In the genomic region with DNA sequence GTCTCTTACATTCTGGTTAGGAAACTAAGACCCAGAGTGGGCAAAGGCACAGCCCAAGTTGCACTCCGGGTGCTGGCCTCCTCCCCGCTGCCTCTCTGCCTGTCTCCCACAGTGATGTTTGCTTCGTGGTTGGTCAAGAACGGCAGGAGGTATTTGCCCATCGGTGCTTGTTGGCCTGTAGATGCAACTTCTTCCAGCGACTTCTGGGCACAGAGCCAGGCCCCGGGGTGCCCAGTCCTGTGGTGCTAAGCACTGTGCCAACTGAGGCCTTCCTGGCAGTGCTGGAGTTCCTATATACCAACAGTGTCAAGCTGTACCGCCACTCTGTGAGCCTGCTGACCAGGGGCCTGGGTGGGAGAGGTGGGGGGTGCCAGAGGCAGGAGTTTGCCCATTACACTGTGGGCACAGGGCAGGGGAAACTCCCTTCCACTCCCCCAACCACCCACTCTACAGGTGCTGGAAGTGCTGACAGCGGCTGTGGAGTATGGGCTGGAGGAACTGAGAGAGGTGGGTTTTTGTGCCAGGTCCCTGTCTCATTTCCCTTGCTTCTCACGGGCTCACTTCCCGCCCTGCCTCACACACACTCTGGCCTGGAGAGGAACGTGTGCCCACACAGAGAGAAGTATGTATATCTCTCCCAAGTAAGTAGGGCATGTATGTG, we compare ENCODE assay signal across 7 cellular contexts. TPM values are rescaled to one million over a fixed set of nuclear protein-coding genes. Genes with fewer than 3 reads are reported as not detected.
DNase-seq lines count a peak whose midpoint lies in the region; ATAC-seq and TF ChIP-seq lines count a peak whose summit lies in the region.

No MANE protein-coding gene starts in this region.

- peak overlapping the region; percentile 21; the same call in 1 of the 2 replicates for H2AFZ ChIP-seq in KMS-11 (ENCODE audit: low read depth)

- peak; percentile 54 for DNase-seq in activated T-cell treated with anti-CD3 and anti-CD28 coated beads, Interleukin-2, amount 50 U/mL, for 1 hour
- peak; percentile 86 for DNase-seq in sciatic nerve (ENCODE audit: low spot score)
- DNase-seq in NCI-H187 (lab: John Stamatoyannopoulos, UW), result no peak

- H3K4me1 ChIP-seq in KMS-11 (ENCODE audit: low read depth, poor library complexity, severe bottlenecking) (peaks cover 63% of the 10 kb centered on the region), gastroesophageal sphincter (peaks cover 17 to 96% (median 71%) of the 10 kb centered on the region in 3 donors)

- H3K4me2 ChIP-seq in KMS-11, result peak overlapping the region; percentile 56

- H3K9ac ChIP-seq in KMS-11, result peak overlapping the region; percentile 31; the same call in 1 of the 2 replicates

- H3K36me3 ChIP-seq in KMS-11 (ENCODE audit: insufficient read depth) (no peaks in the 10 kb centered on the region), gastroesophageal sphincter (peaks cover 0 to 14% of the 10 kb centered on the region in 2 donors)

- H3K79me2 ChIP-seq in KMS-11 (ENCODE audit: insufficient read depth, low read depth), result no peaks in the 10 kb centered on the region

- H3K27me3 ChIP-seq in KMS-11 (ENCODE audit: insufficient read depth, low read depth) (no peaks in the 10 kb centered on the region), gastroesophageal sphincter (no peaks in the 10 kb centered on the region)

- no peak for ATAC-seq in gastroesophageal sphincter
- ATAC-seq in sciatic nerve, result no peak
- ATAC-seq in HG03039 (IDR thresholded peaks at IDR 0.05; ENCODE audit: unreplicated experiment), result no peak
- no peak for ATAC-seq in HG03097 (IDR thresholded peaks at IDR 0.05; ENCODE audit: low FRiP score, unreplicated experiment)

- H3K27ac ChIP-seq in KMS-11, result peak overlapping the region; percentile 90
- peak overlapping the region; percentile 95 to 99 (median 96) for H3K27ac ChIP-seq in gastroesophageal sphincter

- no peaks in the 10 kb centered on the region for H3K9me3 ChIP-seq in gastroesophageal sphincter

- no peak for TF ChIP-seq POLR2A in gastroesophageal sphincter (IDR thresholded peaks at IDR 0.05)

- no peak for TF ChIP-seq EP300 in gastroesophageal sphincter (IDR thresholded peaks at IDR 0.05)

- no peaks in the 10 kb centered on the region for H4K20me1 ChIP-seq in KMS-11 (ENCODE audit: insufficient read depth)

- H3K4me3 ChIP-seq in KMS-11 (IDR thresholded peaks at IDR 0.05; ENCODE audit: insufficient read depth, low read depth, low read length), result no peak overlapping the region
- no peak overlapping the region for H3K4me3 ChIP-seq in gastroesophageal sphincter

- 23% methylated on average over 4 of the region's 12 CpGs; no CpG with 5 or more reads in 1 of the 2 donors for WGBS in gastroesophageal sphincter (ENCODE audit: low coverage in 1 of 2), 2 donors

- TF ChIP-seq CTCF in KMS-11 (conservative IDR thresholded peaks at IDR 0.05; ENCODE audit: low read depth, low read length) (no peak), gastroesophageal sphincter (IDR thresholded peaks at IDR 0.05) (no peak)

- intact Hi-C loops in sciatic nerve (cut with DNase I), result no loop called here

RNA-seq across cellular contexts. Expression of gene BTBD19, which starts 1.9 kb away (rescaled TPM):
- total RNA-seq in gastroesophageal sphincter, result 10 to 100 TPM in 1 of 4 donors, 1 to 10 TPM in 2, under 1 TPM in 1; 0.22 to 12.1 (median 5.6) TPM
- total RNA-seq in sciatic nerve, result 35.0 TPM

RNA-seq across cellular contexts. Expression of gene DYNLT4, which starts 3.1 kb away (rescaled TPM):
- 1 to 10 TPM in 1 of 4 donors, not detected in 3; 1.4 TPM for total RNA-seq in gastroesophageal sphincter
- 0.49 TPM for total RNA-seq in sciatic nerve

RNA-seq across cellular contexts. Expression of gene PLK3, which starts 10.1 kb away (rescaled TPM):
- 10 to 100 TPM in 3 of 4 donors, 1 to 10 TPM in 1; 9.4 to 31.2 (median 12.0) TPM for total RNA-seq in gastroesophageal sphincter
- total RNA-seq in sciatic nerve, result 26.1 TPM

RNA-seq across cellular contexts. Expression of gene BEST4, which starts 22.3 kb away (rescaled TPM):
- under 1 TPM in 2 of 4 donors, not detected in 2; 0.15 to 0.31 TPM for total RNA-seq in gastroesophageal sphincter
- 0.36 TPM for total RNA-seq in sciatic nerve

RNA-seq across cellular contexts. Expression of gene PTCH2, which starts 32.8 kb away (rescaled TPM):
- 1 to 10 TPM in 2 of 4 donors, under 1 TPM in 2; 0.54 to 1.9 (median 1.1) TPM for total RNA-seq in gastroesophageal sphincter
- 31.2 TPM for total RNA-seq in sciatic nerve

Comparison
In these comparisons a context has a peak if more than half of its experiments do, and no peak if none do; other contexts are left out.
1. DNase-seq: peak in activated T-cell treated with anti-CD3 and anti-CD28 coated beads, Interleukin-2, amount 50 U/mL, for 1 hour (single experiment) and sciatic nerve (single experiment); none in NCI-H187 (0 of 2).